Comparison of ENCODE assay signal across 15 cellular contexts in genomic region chr3:123521179-123521969, GRCh38.
A peak's percentile ranks its signal among the peaks of the same experiment; 100 is the strongest.
DNase-seq lines count a peak whose midpoint lies in the region; ATAC-seq and TF ChIP-seq lines count a peak whose summit lies in the region.
"Had no signal": no experiment of that assay in that cellular context is flagged by ENCODE, and none has a peak within 500 bp of the region (broad histone marks: within the 10 kb centered on the region; RNA-seq: fewer than 3 reads in every experiment).

No MANE protein-coding gene starts in this region.

- no peak overlapping the region for H4K8ac ChIP-seq in H9 (replicated peaks; ENCODE audit: insufficient read length, low read depth, low read length)

- H2BK12ac ChIP-seq in H9 (ENCODE audit: insufficient read length, low read depth, low read length): no peak overlapping the region

- TF ChIP-seq CTCF in H9 (conservative IDR thresholded peaks at IDR 0.05): no peak
- TF ChIP-seq CTCF in ascending aorta (IDR thresholded peaks at IDR 0.05): no peak

- ATAC-seq in GM19023 (IDR thresholded peaks at IDR 0.05; ENCODE audit: unreplicated experiment) (no peak), GM18520 (IDR thresholded peaks at IDR 0.05; ENCODE audit: unreplicated experiment) (no peak), GM19452 (IDR thresholded peaks at IDR 0.05; ENCODE audit: unreplicated experiment) (no peak)

- no peaks in the 10 kb centered on the region for H3K27me3 Mint-ChIP-seq in H9 (ENCODE audit: low read depth)

- no peak overlapping the region for H3K14ac ChIP-seq in H9 (ENCODE audit: insufficient read depth, low read length)

- H3K23me2 ChIP-seq in H9 (ENCODE audit: insufficient read length, low read depth, low read length, poor library complexity, severe bottlenecking): no peaks in the 10 kb centered on the region

- H4K20me1 ChIP-seq in BLaER1 (no peaks in the 10 kb centered on the region), H9 (ENCODE audit: control insufficient read depth, insufficient read depth, insufficient read length) (no peaks in the 10 kb centered on the region)

- H3K23ac ChIP-seq in H9 (ENCODE audit: insufficient read length, low read depth, low read length): no peak overlapping the region

- H2BK15ac ChIP-seq in H9 (ENCODE audit: low read depth, low read length): no peak overlapping the region

- no peak overlapping the region for H2BK20ac ChIP-seq in H9 (ENCODE audit: low read depth, low read length, poor library complexity, severe bottlenecking)

- H2AK5ac ChIP-seq in H9 (ENCODE audit: insufficient read length, low read length): no peak overlapping the region

- 0 out of 2 replicates have a peak overlapping the region, but pooled peaks have one; percentile 15 for H3K4me2 ChIP-seq in BLaER1
- H3K4me2 ChIP-seq in H9 (ENCODE audit: insufficient read depth, insufficient read length, low read length): no peak overlapping the region
- H3K4me2 ChIP-seq: KMS-11 had no signal

- H3T11ph ChIP-seq in H9 (ENCODE audit: low read length): no peak overlapping the region

- no peak overlapping the region for H4K5ac ChIP-seq in H9 (ENCODE audit: insufficient read length, low read depth, low read length)

- no peak overlapping the region for H3K4ac ChIP-seq in H9 (ENCODE audit: low read depth, low read length)

- H3K9ac ChIP-seq in BLaER1 (no peak overlapping the region), H9 (ENCODE audit: extremely low read depth, insufficient read length, low read length) (no peak overlapping the region)
- H3K9ac ChIP-seq: KMS-11 had no signal

- no peaks in the 10 kb centered on the region for H3K79me2 ChIP-seq in H9 (ENCODE audit: insufficient read depth, low read length)

- no peaks in the 10 kb centered on the region for H3K79me1 ChIP-seq in H9 (ENCODE audit: insufficient read depth, low read depth, low read length, poor library complexity, severe bottlenecking)

- H2BK120ac ChIP-seq in H9 (ENCODE audit: low read depth, low read length, poor library complexity, severe bottlenecking): no peak overlapping the region

- intact Hi-C loops in ascending aorta (cut with DNase I): no loop called here

- H2AFZ ChIP-seq in H9 (ENCODE audit: low read length): no peak overlapping the region

- H3K27me3 ChIP-seq in BLaER1: no peaks in the 10 kb centered on the region
- H3K27me3 ChIP-seq in H9 (ENCODE audit: insufficient read depth, low read length): no peaks in the 10 kb centered on the region
- H3K27me3 ChIP-seq in ascending aorta: no peaks in the 10 kb centered on the region
- H3K27me3 ChIP-seq: spleen had no signal

- H2BK5ac ChIP-seq in H9 (ENCODE audit: insufficient read length, low read length): no peak overlapping the region

- H4K91ac ChIP-seq in H9 (ENCODE audit: insufficient read length, low read depth, low read length): no peak overlapping the region

- H3K9me3 ChIP-seq in BLaER1 (no peaks in the 10 kb centered on the region), H9 (ENCODE audit: control insufficient read depth, low read depth, low read length) (no peaks in the 10 kb centered on the region), ascending aorta (no peaks in the 10 kb centered on the region)
- H3K9me3 ChIP-seq: HAP-1, spleen had no signal

- no peak overlapping the region for H3K27ac ChIP-seq in BLaER1
- H3K27ac ChIP-seq in H9 (ENCODE audit: insufficient read length, low read depth, low read length): no peak overlapping the region
- H3K27ac ChIP-seq in ascending aorta: peak overlapping the region; percentile 39 to 81
- H3K27ac ChIP-seq: KMS-11 had no signal

- no CpG with 5 or more reads among the region's 3 CpGs for WGBS in H9 (ENCODE audit: extremely low coverage, insufficient read length, low lambda C conversion rate)

- no peak overlapping the region for H3K4me3 ChIP-seq in BLaER1
- H3K4me3 ChIP-seq in ascending aorta: no peak overlapping the region
- H3K4me3 ChIP-seq: HAP-1, spleen had no signal

- no peaks in the 10 kb centered on the region for H3K9me3 Mint-ChIP-seq in H9

- H3K18ac ChIP-seq in H9 (ENCODE audit: insufficient read length, low read depth, low read length): no peak overlapping the region

- peaks cover 0 to 6% of the 10 kb centered on the region in 2 experiments; a peak in 2 of 4 replicates for H3K4me1 Mint-ChIP-seq in H9

- peak overlapping the region in 2 of 3 experiments; percentile 7 to 8; a peak in 1 of 7 replicates for H3K27ac Mint-ChIP-seq in H9

- no peak overlapping the region for H3K4me3 Mint-ChIP-seq in H9

- peaks cover 32% of the 10 kb centered on the region for H3K4me1 ChIP-seq in BLaER1
- no peaks in the 10 kb centered on the region for H3K4me1 ChIP-seq in H9 (ENCODE audit: insufficient read depth, low read length)
- peaks cover 19 to 30% of the 10 kb centered on the region in 2 donors for H3K4me1 ChIP-seq in ascending aorta
- H3K4me1 ChIP-seq: HAP-1 had no signal

- H3K36me3 Mint-ChIP-seq in H9 (ENCODE audit: insufficient read depth in 1 of 3, low read depth in 3 of 3): peaks cover 0 to 4% (median 3%) of the 10 kb centered on the region in 3 experiments; a peak in 3 of 7 replicates

- H3K36me3 ChIP-seq in BLaER1 (peaks cover 14% of the 10 kb centered on the region), ascending aorta (no peaks in the 10 kb centered on the region)
- H3K36me3 ChIP-seq: HAP-1 had no signal

- DNase-seq in H9: no peak
- DNase-seq in ascending aorta (ENCODE audit: low spot score in 2 of 2): no peak
- DNase-seq in iris pigment epithelial cell (ENCODE audit: low read depth): peak; percentile 66
- no peak for DNase-seq in ecto neural progenitor cell (ENCODE audit: low spot score)
- DNase-seq: activated CD4-positive, CD25-positive, alpha-beta regulatory T cell treated with anti-CD3 and anti-CD28 coated beads, Interleukin-2, amount 50 U/mL, for 72 hours; activated naive CD4-positive, alpha-beta T cell; NCI-H524 treated with DMSO at 0.1 percent for 48 hours; spleen; stimulated activated CD8-positive, alpha-beta memory T cell treated with anti-CD3 and anti-CD28 coated beads, Interleukin-4, amount 100 ng/mL, for 48 hours had no signal

- no peak overlapping the region for H3K56ac ChIP-seq in H9 (ENCODE audit: insufficient read length, low read depth, low read length)

Comparison
In these comparisons a context has a peak if more than half of its experiments do, and no peak if none do; other contexts are left out.
1. H3K27ac ChIP-seq: peak in ascending aorta (2 of 2); none in BLaER1 (single experiment) and H9 (single experiment).